In the genomic region with DNA sequence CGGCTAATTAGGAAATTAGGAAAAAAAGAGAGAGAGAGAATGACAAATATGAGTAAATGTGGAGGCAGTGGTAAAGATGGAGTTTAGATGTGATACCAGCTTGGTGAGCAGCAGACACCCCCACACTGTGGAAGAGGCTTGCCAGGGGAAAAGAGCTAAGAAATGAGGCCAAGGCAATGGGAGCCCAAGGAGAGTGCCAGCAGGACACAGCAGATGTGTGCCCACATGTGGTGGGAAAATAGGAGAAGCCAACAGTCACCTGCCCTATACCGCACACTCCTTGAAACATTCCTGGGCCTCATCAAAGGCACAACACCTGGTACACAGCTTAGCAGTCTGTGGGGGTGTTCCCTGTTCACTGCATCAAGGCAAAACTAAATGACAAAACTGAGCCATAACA, we compare ENCODE assay signal across 26 cellular contexts.
A peak's percentile ranks its signal among the peaks of the same experiment; 100 is the strongest.
DNase-seq lines count a peak whose midpoint lies in the region; ATAC-seq lines count a peak whose summit lies in the region.
"Had no signal": no experiment of that assay in that cellular context is flagged by ENCODE, and none has a peak within 500 bp of the region (broad histone marks: within the 10 kb centered on the region; RNA-seq: fewer than 3 reads in every experiment).

No MANE protein-coding gene starts in this region.

- no peak overlapping the region for H3K4me3 ChIP-seq in CD8-positive, alpha-beta memory T cell (ENCODE audit: low read length)
- H3K4me3 ChIP-seq: BLaER1, HAP-1, lung, mucosa of descending colon, SK-N-MC had no signal

- no peaks in the 10 kb centered on the region for H3K27me3 Mint-ChIP-seq in activated CD4-positive, alpha-beta memory T cell treated with anti-CD3 and anti-CD28 coated beads for 36 hours
- no peaks in the 10 kb centered on the region for H3K27me3 Mint-ChIP-seq in activated CD4-positive, alpha-beta memory T cell treated with anti-CD3 and anti-CD28 coated beads, Interleukin-2, amount 10 ng/mL, durations not matched to agents 7 days and 5 days
- no peaks in the 10 kb centered on the region for H3K27me3 Mint-ChIP-seq in CD8-positive, alpha-beta memory T cell
- H3K27me3 Mint-ChIP-seq in activated T-helper 2 cell treated with anti-CD3 and anti-CD28 coated beads, Interferon-gamma antibody, Interleukin-2, Interleukin-4, amounts not matched to agents 10 μg/mL and 5 μg/mL and 100 μg/mL, durations not matched to agents 14 hours and 24 hours and 36 hours (ENCODE audit: low read depth): no peaks in the 10 kb centered on the region
- H3K27me3 Mint-ChIP-seq in stimulated activated memory B cell treated with anti-CD40 and anti-IgM and Interleukin-4, amounts not matched to agents 10 μg/mL and 1 μg/mL and 100 μg/mL, for 72 hours: no peaks in the 10 kb centered on the region

- intact Hi-C loops in activated CD4-positive, alpha-beta memory T cell treated with anti-CD3 and anti-CD28 coated beads for 36 hours (cut with micrococcal nuclease): loop anchor here (5.0 to 10.0 kb wide), 3 partner anchors 42 to 520 kb away; no protein-coding TSS in a partner anchor
- intact Hi-C loops in activated T-helper 2 cell treated with anti-CD3 and anti-CD28 coated beads, Interferon-gamma antibody, Interleukin-2, Interleukin-4, amounts not matched to agents 10 μg/mL and 5 μg/mL and 100 μg/mL, durations not matched to agents 14 hours and 24 hours and 36 hours (cut with micrococcal nuclease): loop anchor here (1.0 to 5.0 kb wide), 3 partner anchors 9 to 347 kb away; no protein-coding TSS in a partner anchor

- H3K9me3 Mint-ChIP-seq in activated CD4-positive, alpha-beta memory T cell treated with anti-CD3 and anti-CD28 coated beads for 36 hours: no peaks in the 10 kb centered on the region
- no peaks in the 10 kb centered on the region for H3K9me3 Mint-ChIP-seq in activated CD4-positive, alpha-beta memory T cell treated with anti-CD3 and anti-CD28 coated beads, Interleukin-2, amount 10 ng/mL, durations not matched to agents 7 days and 5 days
- H3K9me3 Mint-ChIP-seq in CD8-positive, alpha-beta memory T cell: no peaks in the 10 kb centered on the region
- H3K9me3 Mint-ChIP-seq in activated T-helper 2 cell treated with anti-CD3 and anti-CD28 coated beads, Interferon-gamma antibody, Interleukin-2, Interleukin-4, amounts not matched to agents 10 μg/mL and 5 μg/mL and 100 μg/mL, durations not matched to agents 14 hours and 24 hours and 36 hours: peaks cover 3% of the 10 kb centered on the region
- H3K9me3 Mint-ChIP-seq in stimulated activated memory B cell treated with anti-CD40 and anti-IgM and Interleukin-4, amounts not matched to agents 10 μg/mL and 1 μg/mL and 100 μg/mL, for 72 hours: no peaks in the 10 kb centered on the region
- H3K9me3 Mint-ChIP-seq: brain; neural crest cell; T-helper 2 cell treated with Interferon-gamma antibody and Interleukin-4, amounts not matched to agents 5 μg/mL and 100 μg/mL, for 36 hours had no signal

- CTCF ChIA-PET in activated CD4-positive, alpha-beta memory T cell treated with anti-CD3 and anti-CD28 coated beads for 36 hours (lab: Charles Lee): interaction anchor here (0.7 to 5.2 kb wide), 7 partner anchors 21 to 742 kb away, joined by 3 to 24 read pairs (median 3); no protein-coding TSS in a partner anchor
- CTCF ChIA-PET in activated CD4-positive, alpha-beta memory T cell treated with anti-CD3 and anti-CD28 coated beads, Interleukin-2, amount 10 ng/mL, durations not matched to agents 7 days and 5 days (lab: Charles Lee): no interaction called here
- CTCF ChIA-PET in CD8-positive, alpha-beta memory T cell (lab: Charles Lee): interaction anchor here (3.0 kb wide), 1 partner anchor 21 kb away, joined by 10 read pairs; no protein-coding TSS in a partner anchor

- POLR2A ChIA-PET in activated CD4-positive, alpha-beta memory T cell treated with anti-CD3 and anti-CD28 coated beads for 36 hours (lab: Charles Lee): interaction anchor here (1.0 to 1.1 kb wide), 2 partner anchors 14 to 128 kb away, joined by 4 read pairs; no protein-coding TSS in a partner anchor
- POLR2A ChIA-PET in activated CD4-positive, alpha-beta memory T cell treated with anti-CD3 and anti-CD28 coated beads, Interleukin-2, amount 10 ng/mL, durations not matched to agents 7 days and 5 days (lab: Charles Lee): interaction anchor here (1.0 kb wide), 1 partner anchor 9 kb away, joined by 3 read pairs; no protein-coding TSS in a partner anchor
- POLR2A ChIA-PET in CD8-positive, alpha-beta memory T cell (lab: Charles Lee): no interaction called here

- peaks cover 77% of the 10 kb centered on the region for H3K4me1 ChIP-seq in CD8-positive, alpha-beta memory T cell (ENCODE audit: insufficient read depth, low read length)
- H3K4me1 ChIP-seq: BLaER1, HAP-1 had no signal

- H3K4me3 Mint-ChIP-seq in activated CD4-positive, alpha-beta memory T cell treated with anti-CD3 and anti-CD28 coated beads for 36 hours: no peak overlapping the region
- no peak overlapping the region for H3K4me3 Mint-ChIP-seq in activated CD4-positive, alpha-beta memory T cell treated with anti-CD3 and anti-CD28 coated beads, Interleukin-2, amount 10 ng/mL, durations not matched to agents 7 days and 5 days
- H3K4me3 Mint-ChIP-seq in CD8-positive, alpha-beta memory T cell: no peak overlapping the region
- no peak overlapping the region for H3K4me3 Mint-ChIP-seq in activated T-helper 2 cell treated with anti-CD3 and anti-CD28 coated beads, Interferon-gamma antibody, Interleukin-2, Interleukin-4, amounts not matched to agents 10 μg/mL and 5 μg/mL and 100 μg/mL, durations not matched to agents 14 hours and 24 hours and 36 hours (ENCODE audit: low read depth)
- no peak overlapping the region for H3K4me3 Mint-ChIP-seq in stimulated activated memory B cell treated with anti-CD40 and anti-IgM and Interleukin-4, amounts not matched to agents 10 μg/mL and 1 μg/mL and 100 μg/mL, for 72 hours
- H3K4me3 Mint-ChIP-seq: brain; neural crest cell; T-helper 2 cell treated with Interferon-gamma antibody and Interleukin-4, amounts not matched to agents 5 μg/mL and 100 μg/mL, for 36 hours had no signal

- H3K27ac Mint-ChIP-seq in activated CD4-positive, alpha-beta memory T cell treated with anti-CD3 and anti-CD28 coated beads for 36 hours: peak overlapping the region; percentile 62
- no peak overlapping the region for H3K27ac Mint-ChIP-seq in activated CD4-positive, alpha-beta memory T cell treated with anti-CD3 and anti-CD28 coated beads, Interleukin-2, amount 10 ng/mL, durations not matched to agents 7 days and 5 days
- peak overlapping the region in 5 of 8 donors; percentile 34 to 83 (median 40) for H3K27ac Mint-ChIP-seq in CD8-positive, alpha-beta memory T cell
- peak overlapping the region; percentile 87 for H3K27ac Mint-ChIP-seq in activated T-helper 2 cell treated with anti-CD3 and anti-CD28 coated beads, Interferon-gamma antibody, Interleukin-2, Interleukin-4, amounts not matched to agents 10 μg/mL and 5 μg/mL and 100 μg/mL, durations not matched to agents 14 hours and 24 hours and 36 hours
- H3K27ac Mint-ChIP-seq in stimulated activated memory B cell treated with anti-CD40 and anti-IgM and Interleukin-4, amounts not matched to agents 10 μg/mL and 1 μg/mL and 100 μg/mL, for 72 hours: peak overlapping the region; percentile 22

- H3K27me3 ChIP-seq in CD8-positive, alpha-beta memory T cell (ENCODE audit: insufficient read depth, low read length, poor library complexity, severe bottlenecking): no peaks in the 10 kb centered on the region
- H3K27me3 ChIP-seq: BLaER1 had no signal

- no peak for DNase-seq in activated CD4-positive, alpha-beta memory T cell treated with anti-CD3 and anti-CD28 coated beads for 36 hours
- DNase-seq in activated CD4-positive, alpha-beta memory T cell treated with anti-CD3 and anti-CD28 coated beads, Interleukin-2, amount 10 ng/mL, durations not matched to agents 7 days and 5 days: no peak
- no peak for DNase-seq in CD8-positive, alpha-beta memory T cell
- DNase-seq in activated T-helper 2 cell treated with anti-CD3 and anti-CD28 coated beads, Interferon-gamma antibody, Interleukin-2, Interleukin-4, amounts not matched to agents 10 μg/mL and 5 μg/mL and 100 μg/mL, durations not matched to agents 14 hours and 24 hours and 36 hours (ENCODE audit: low spot score): no peak
- DNase-seq in retina: no peak
- no peak for DNase-seq in AML-193 (lab: John Stamatoyannopoulos, UW)
- DNase-seq: activated CD4-positive, alpha-beta T cell treated with anti-CD3 and anti-CD28 coated beads, Interleukin-2, amount 50 U/mL, for 4 hours; glutamatergic neuron; mucosa of descending colon; NCI-H187; NCI-H2227 treated with DMSO at 0.1 percent for 48 hours; NCI-H774 had no signal

- peaks cover 1% of the 10 kb centered on the region for H3K36me3 Mint-ChIP-seq in activated CD4-positive, alpha-beta memory T cell treated with anti-CD3 and anti-CD28 coated beads for 36 hours
- H3K36me3 Mint-ChIP-seq in activated CD4-positive, alpha-beta memory T cell treated with anti-CD3 and anti-CD28 coated beads, Interleukin-2, amount 10 ng/mL, durations not matched to agents 7 days and 5 days (ENCODE audit: low read depth): no peaks in the 10 kb centered on the region
- H3K36me3 Mint-ChIP-seq in CD8-positive, alpha-beta memory T cell: no peaks in the 10 kb centered on the region
- peaks cover 12% of the 10 kb centered on the region for H3K36me3 Mint-ChIP-seq in activated T-helper 2 cell treated with anti-CD3 and anti-CD28 coated beads, Interferon-gamma antibody, Interleukin-2, Interleukin-4, amounts not matched to agents 10 μg/mL and 5 μg/mL and 100 μg/mL, durations not matched to agents 14 hours and 24 hours and 36 hours (ENCODE audit: low read depth)
- no peaks in the 10 kb centered on the region for H3K36me3 Mint-ChIP-seq in stimulated activated memory B cell treated with anti-CD40 and anti-IgM and Interleukin-4, amounts not matched to agents 10 μg/mL and 1 μg/mL and 100 μg/mL, for 72 hours
- H3K36me3 Mint-ChIP-seq: brain had no signal

- H3K36me3 ChIP-seq in CD8-positive, alpha-beta memory T cell (ENCODE audit: insufficient read depth, low read length): no peaks in the 10 kb centered on the region
- H3K36me3 ChIP-seq: BLaER1, HAP-1 had no signal

- ATAC-seq in stimulated activated memory B cell treated with anti-CD40 and anti-IgM and Interleukin-4, amounts not matched to agents 10 μg/mL and 1 μg/mL and 100 μg/mL, for 72 hours: no peak
- no peak for ATAC-seq in HG03039 (IDR thresholded peaks at IDR 0.05; ENCODE audit: unreplicated experiment)
- ATAC-seq: HepG2, mucosa of descending colon, sciatic nerve had no signal

- peaks cover 79% of the 10 kb centered on the region for H3K4me1 Mint-ChIP-seq in activated CD4-positive, alpha-beta memory T cell treated with anti-CD3 and anti-CD28 coated beads for 36 hours (ENCODE audit: low read depth)
- H3K4me1 Mint-ChIP-seq in activated CD4-positive, alpha-beta memory T cell treated with anti-CD3 and anti-CD28 coated beads, Interleukin-2, amount 10 ng/mL, durations not matched to agents 7 days and 5 days: peaks cover 44% of the 10 kb centered on the region
- H3K4me1 Mint-ChIP-seq in CD8-positive, alpha-beta memory T cell: peaks cover 19 to 47% (median 22%) of the 10 kb centered on the region in 3 donors
- peaks cover 58% of the 10 kb centered on the region for H3K4me1 Mint-ChIP-seq in activated T-helper 2 cell treated with anti-CD3 and anti-CD28 coated beads, Interferon-gamma antibody, Interleukin-2, Interleukin-4, amounts not matched to agents 10 μg/mL and 5 μg/mL and 100 μg/mL, durations not matched to agents 14 hours and 24 hours and 36 hours (ENCODE audit: low read depth)
- H3K4me1 Mint-ChIP-seq in stimulated activated memory B cell treated with anti-CD40 and anti-IgM and Interleukin-4, amounts not matched to agents 10 μg/mL and 1 μg/mL and 100 μg/mL, for 72 hours: peaks cover 11% of the 10 kb centered on the region

- no peak overlapping the region for H3K27ac ChIP-seq in CD8-positive, alpha-beta memory T cell (ENCODE audit: low read depth, low read length)
- H3K27ac ChIP-seq: BLaER1, HL-60, RWPE1, SK-N-MC, VCaP had no signal

- H3K9me3 ChIP-seq in CD8-positive, alpha-beta memory T cell (ENCODE audit: low read length): no peaks in the 10 kb centered on the region
- H3K9me3 ChIP-seq: BLaER1, HAP-1, mucosa of descending colon had no signal
